2 cellular contexts compared by ENCODE assay signal in genomic region chr7:50821457-50821977, GRCh38.
TF ChIP-seq lines count a peak whose summit lies in the region.

No MANE protein-coding gene starts in this region.

TF ChIP-seq in A549, 52 proteins besides CTCF, POLR2A, EP300 and RAD21 (continued from another document):
- peak; percentile 49; the same call in 1 of the 2 replicates for TF ChIP-seq E2F6 (IDR thresholded peaks at IDR 0.05; ENCODE audit: borderline replicate concordance, low read depth)
- peak; percentile 71 for TF ChIP-seq MAFK (IDR thresholded peaks at IDR 0.05; ENCODE audit: partially characterized antibody)
- TF ChIP-seq ATOH8 (CRISPR knock-in tag; IDR thresholded peaks at IDR 0.05; ENCODE audit: low read depth) = peak; percentile 87; the same call in 1 of the 2 replicates
- peak; percentile 22; the same call in 1 of the 2 replicates for TF ChIP-seq USF2 (IDR thresholded peaks at IDR 0.05)
- peak; percentile 87 for TF ChIP-seq HOXB5 (CRISPR knock-in tag; IDR thresholded peaks at IDR 0.05)
- no peak for TF ChIP-seq NPAS2 (CRISPR knock-in tag; IDR thresholded peaks at IDR 0.05; ENCODE audit: borderline replicate concordance)
- TF ChIP-seq MAX (IDR thresholded peaks at IDR 0.05) = peak; percentile 94
- peak; percentile 81; the same call in 1 of the 2 replicates for TF ChIP-seq HEYL (CRISPR knock-in tag; IDR thresholded peaks at IDR 0.05)
- TF ChIP-seq KDM5A (IDR thresholded peaks at IDR 0.05) = no peak
- TF ChIP-seq FOSL2 (IDR thresholded peaks at IDR 0.05) = 0 out of 2 replicates have a peak, but pooled peaks have one; percentile 15
- peak; percentile 69 for TF ChIP-seq FOSL2 (CRISPR knock-in tag; IDR thresholded peaks at IDR 0.05)
- TF ChIP-seq NFE2L2 (conservative IDR thresholded peaks at IDR 0.05; ENCODE audit: low read length) = no peak; the same call in 1 of the 2 replicates
- peak; percentile 81 for TF ChIP-seq MYC (IDR thresholded peaks at IDR 0.05; ENCODE audit: borderline replicate concordance, low read length)
- TF ChIP-seq CBX8 (IDR thresholded peaks at IDR 0.05) = no peak
- peak; percentile 69; the same call in 1 of the 2 replicates for TF ChIP-seq EHF (CRISPR knock-in tag; IDR thresholded peaks at IDR 0.05)
- TF ChIP-seq JUNB (IDR thresholded peaks at IDR 0.05) = 0 out of 2 replicates have a peak, but pooled peaks have one; percentile 23
TF ChIP-seq in A549: peak in this region for 12.

TF ChIP-seq in HCT116, 20 proteins besides CTCF, POLR2A, EP300 and RAD21 (continued from another document):
- TF ChIP-seq POLR2AphosphoS5 (IDR thresholded peaks at IDR 0.05; ENCODE audit: low read depth, low read length) = no peak
